ENCODE assay signal across 19 cellular contexts in the genomic region with DNA sequence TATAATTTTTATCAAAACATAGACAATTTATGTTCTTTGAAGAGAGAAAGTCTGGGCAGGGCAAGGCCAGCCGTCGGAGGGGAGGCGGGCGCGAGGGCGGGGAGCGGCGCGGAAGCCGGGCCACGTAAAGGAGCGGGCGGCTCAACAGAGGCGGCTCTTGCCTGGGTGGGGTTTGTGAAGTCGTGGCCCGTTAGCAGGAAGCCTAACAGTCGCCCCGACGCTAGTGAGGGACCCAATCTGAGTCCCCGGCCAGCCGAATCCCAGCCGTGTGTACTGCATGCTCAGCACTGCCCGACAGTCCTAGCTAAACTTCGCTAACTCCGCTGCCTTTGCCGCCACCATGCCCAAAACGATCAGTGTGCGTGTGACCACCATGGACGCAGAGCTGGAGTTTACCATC.
"Had no signal": no experiment of that assay in that cellular context is flagged by ENCODE, and none has a peak within 500 bp of the region (broad histone marks: within the 10 kb centered on the region; RNA-seq: fewer than 3 reads in every experiment).

No MANE protein-coding gene starts in this region.

- H3K4me1 ChIP-seq: heart left ventricle, sigmoid colon, suprapubic skin, thyroid gland, vagina had no signal

- ATAC-seq: heart left ventricle, left colon, left ventricle myocardium superior had no signal

- DNase-seq: effector CD4-positive, alpha-beta T cell; heart left ventricle; hippocampal formation; left colon; left ventricle myocardium superior; mesenchymal stem cell; midbrain; sigmoid colon; stimulated activated CD4-positive, alpha-beta T cell treated with anti-CD3 and anti-CD28 coated beads, Interleukin-12 subunit alpha, Interleukin-12 subunit beta, amount 100 ng/mL, for 4 hours; stimulated activated naive CD4-positive, alpha-beta T cell treated with Interleukin-2 at 50 U/mL for 16 hours; thyroid gland had no signal

- H3K27ac Mint-ChIP-seq: type B pancreatic cell had no signal

- H3K9me3 Mint-ChIP-seq: type B pancreatic cell had no signal

- H3K27ac ChIP-seq: coronary artery, heart left ventricle, neutrophil, sigmoid colon, skin epidermis, suprapubic skin, thyroid gland, vagina had no signal

- H3K27me3 Mint-ChIP-seq: type B pancreatic cell had no signal

- H3K4me3 Mint-ChIP-seq: type B pancreatic cell had no signal

- FAIRE-seq: frontal cortex had no signal

- H3K9me3 ChIP-seq: neutrophil, suprapubic skin, thyroid gland, vagina had no signal

- H3K36me3 Mint-ChIP-seq: type B pancreatic cell had no signal

- H3K4me3 ChIP-seq: coronary artery, heart left ventricle, lung, sigmoid colon, skin epidermis, suprapubic skin, thyroid gland, vagina had no signal

- H3K27me3 ChIP-seq: heart left ventricle, neutrophil, sigmoid colon, suprapubic skin, thyroid gland, vagina had no signal

- H3K36me3 ChIP-seq: heart left ventricle, neutrophil, sigmoid colon, suprapubic skin, thyroid gland, vagina had no signal
